Comparison of ENCODE assay signal across 8 cellular contexts in the genomic region with DNA sequence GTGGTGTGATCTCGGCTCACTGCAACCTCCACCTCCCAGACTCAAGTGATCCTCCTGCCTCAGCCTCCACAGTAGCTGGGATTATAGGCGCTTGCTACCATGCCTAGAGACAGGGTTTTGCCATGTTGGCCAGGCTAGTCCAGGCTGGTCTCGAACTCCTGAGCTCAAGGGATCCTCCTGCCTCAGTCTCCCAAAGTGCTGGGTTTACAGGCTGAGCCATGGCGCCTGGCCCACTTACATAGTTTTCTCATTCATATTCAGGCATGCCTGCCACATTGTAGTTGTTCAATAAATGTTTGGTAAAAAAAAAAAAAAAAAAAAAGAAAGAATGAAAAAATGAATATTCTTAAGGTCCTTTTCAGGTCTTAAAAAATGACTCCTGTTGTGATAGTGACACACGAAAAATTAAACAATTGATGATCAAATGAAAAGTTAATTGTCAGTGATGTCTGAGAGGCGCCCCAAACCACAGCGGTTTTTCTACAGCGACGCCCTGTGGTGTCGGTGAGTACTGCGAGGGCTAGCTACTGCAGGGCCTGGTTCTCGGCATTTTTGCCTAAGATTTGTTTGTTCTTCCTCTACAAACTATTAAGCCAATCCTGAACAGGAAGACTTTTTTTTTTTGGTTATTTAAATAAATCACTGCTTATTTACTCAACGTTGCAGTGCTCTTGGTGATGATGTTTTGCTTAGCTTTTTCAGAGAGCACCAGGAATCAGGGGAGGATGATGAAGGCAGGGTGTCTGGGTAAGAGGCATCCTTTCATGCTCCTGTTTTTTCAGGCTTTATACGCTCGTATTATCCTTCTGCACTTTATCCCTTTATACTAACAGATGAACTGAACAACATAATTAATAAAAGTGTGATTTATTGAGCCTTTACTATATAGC.
A peak's percentile ranks its signal among the peaks of the same experiment; 100 is the strongest.
DNase-seq lines count a peak whose midpoint lies in the region; ATAC-seq and TF ChIP-seq lines count a peak whose summit lies in the region.

No MANE protein-coding gene starts in this region.

- H3K79me2 ChIP-seq in DOHH2 (ENCODE audit: control insufficient read depth, low read length) = no peaks in the 10 kb centered on the region

- H3K27me3 ChIP-seq in DOHH2 (ENCODE audit: control insufficient read depth, low read length) (no peaks in the 10 kb centered on the region), foreskin keratinocyte (no peaks in the 10 kb centered on the region)

- no peaks in the 10 kb centered on the region for H3K9me3 Mint-ChIP-seq in activated CD4-positive, alpha-beta T cell treated with anti-CD3 and anti-CD28 coated beads, Interleukin-2, amount 10 ng/mL, durations not matched to agents 7 days and 5 days

- no peak overlapping the region for H3K4me3 Mint-ChIP-seq in activated CD4-positive, alpha-beta T cell treated with anti-CD3 and anti-CD28 coated beads, Interleukin-2, amount 10 ng/mL, durations not matched to agents 7 days and 5 days

- no peaks in the 10 kb centered on the region for H3K27me3 Mint-ChIP-seq in activated CD4-positive, alpha-beta T cell treated with anti-CD3 and anti-CD28 coated beads, Interleukin-2, amount 10 ng/mL, durations not matched to agents 7 days and 5 days

- H3K9me2 ChIP-seq in DOHH2 (replicated peaks; ENCODE audit: control insufficient read depth, low read length) = no peaks in the 10 kb centered on the region

- H3K4me1 ChIP-seq in DOHH2 (ENCODE audit: control insufficient read depth, low read length) (no peaks in the 10 kb centered on the region), foreskin keratinocyte (no peaks in the 10 kb centered on the region)

- H3K27ac Mint-ChIP-seq in activated CD4-positive, alpha-beta T cell treated with anti-CD3 and anti-CD28 coated beads, Interleukin-2, amount 10 ng/mL, durations not matched to agents 7 days and 5 days = no peak overlapping the region

- DNase-seq in GM19240 (ENCODE audit: insufficient read length, low spot score) = peak; percentile 3
- DNase-seq in HT1080 (ENCODE audit: low read depth) = peak; percentile 42
- DNase-seq in activated CD4-positive, alpha-beta T cell treated with anti-CD3 and anti-CD28 coated beads, Interleukin-2, amount 10 ng/mL, durations not matched to agents 7 days and 5 days = peak; percentile 41
- DNase-seq in foreskin keratinocyte = peak in 1 of 2 donors; percentile 19
- peak; percentile 22 to 93 (median 64) for DNase-seq in posterior cingulate gyrus
- DNase-seq in NCI-H1436 treated with DMSO at 0.1 percent for 48 hours (lab: John Stamatoyannopoulos, UW) = no peak
- DNase-seq in cortex of kidney (lab: John Stamatoyannopoulos, UW) = no peak

- H3K36me3 ChIP-seq in DOHH2 (ENCODE audit: control insufficient read depth, low read length) = no peaks in the 10 kb centered on the region

- no peak overlapping the region for H3K4me3 ChIP-seq in DOHH2 (ENCODE audit: low read length)

- POLR2A ChIA-PET in activated CD4-positive, alpha-beta T cell treated with anti-CD3 and anti-CD28 coated beads, Interleukin-2, amount 10 ng/mL, durations not matched to agents 7 days and 5 days (lab: Charles Lee) = no interaction called here

- no peaks in the 10 kb centered on the region for H3F3A ChIP-seq in DOHH2 (ENCODE audit: control insufficient read depth, insufficient read depth)

- no peaks in the 10 kb centered on the region for H3K36me3 Mint-ChIP-seq in activated CD4-positive, alpha-beta T cell treated with anti-CD3 and anti-CD28 coated beads, Interleukin-2, amount 10 ng/mL, durations not matched to agents 7 days and 5 days (ENCODE audit: low read depth)

- intact Hi-C loops in posterior cingulate gyrus (cut with DNase I) = no loop called here

- H3K4me2 ChIP-seq in DOHH2 (ENCODE audit: low read length) = no peak overlapping the region

- H3K9me3 ChIP-seq in DOHH2 (ENCODE audit: control insufficient read depth, insufficient read depth, low read length) = no peaks in the 10 kb centered on the region

- CTCF ChIA-PET in activated CD4-positive, alpha-beta T cell treated with anti-CD3 and anti-CD28 coated beads, Interleukin-2, amount 10 ng/mL, durations not matched to agents 7 days and 5 days (lab: Charles Lee) = no interaction called here

- H3K27ac ChIP-seq in DOHH2 (ENCODE audit: low read depth, low read length) (no peak overlapping the region), foreskin keratinocyte (no peak overlapping the region)

- TF ChIP-seq CTCF in DOHH2 (IDR thresholded peaks at IDR 0.05; ENCODE audit: low read depth, low read length, poor library complexity, severe bottlenecking) = peak; percentile 60
- TF ChIP-seq CTCF in foreskin keratinocyte (conservative IDR thresholded peaks at IDR 0.05) = peak; percentile 84

- ATAC-seq in foreskin keratinocyte = peak; percentile 70

- no peaks in the 10 kb centered on the region for H3K4me1 Mint-ChIP-seq in activated CD4-positive, alpha-beta T cell treated with anti-CD3 and anti-CD28 coated beads, Interleukin-2, amount 10 ng/mL, durations not matched to agents 7 days and 5 days

- H4K20me1 ChIP-seq in DOHH2 (ENCODE audit: control insufficient read depth, insufficient read depth, low read depth, low read length) = no peaks in the 10 kb centered on the region

Comparison
In these comparisons a context has a peak if more than half of its experiments do, and no peak if none do; other contexts are left out.
1. DNase-seq: peak in GM19240 (single experiment), HT1080 (single experiment), activated CD4-positive, alpha-beta T cell treated with anti-CD3 and anti-CD28 coated beads, Interleukin-2, amount 10 ng/mL, durations not matched to agents 7 days and 5 days (single experiment) and posterior cingulate gyrus (10 of 10); none in NCI-H1436 treated with DMSO at 0.1 percent for 48 hours (single experiment) and cortex of kidney (single experiment).